In the genomic region with DNA sequence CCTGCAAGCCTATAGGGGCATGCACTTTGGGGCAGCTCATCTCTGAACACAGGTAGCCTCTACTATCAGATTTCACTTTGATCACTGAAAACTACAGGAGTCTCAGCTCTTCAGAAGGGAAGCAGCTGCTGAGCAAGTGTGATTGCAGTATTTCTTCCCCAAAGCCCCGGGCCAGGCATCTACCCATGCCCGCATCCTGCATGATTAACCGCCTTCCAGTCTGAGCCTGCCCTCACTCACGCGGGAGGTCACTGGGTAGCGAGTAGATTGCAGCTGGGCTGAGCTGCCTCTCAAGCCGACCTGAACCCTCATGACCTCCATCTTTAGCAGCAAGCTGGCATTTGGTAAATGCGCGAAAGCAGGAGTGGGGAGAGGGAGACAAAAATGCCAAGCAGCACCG, we compare ENCODE assay signal across 12 cellular contexts.
DNase-seq lines count a peak whose midpoint lies in the region; TF ChIP-seq lines count a peak whose summit lies in the region.
"Had no signal": no experiment of that assay in that cellular context is flagged by ENCODE, and none has a peak within 500 bp of the region (broad histone marks: within the 10 kb centered on the region; RNA-seq: fewer than 3 reads in every experiment).

No MANE protein-coding gene starts in this region.

- H3K27ac Mint-ChIP-seq in T-helper 2 cell treated with Interferon-gamma antibody and Interleukin-4, amounts not matched to agents 5 μg/mL and 100 μg/mL, for 36 hours, result no peak overlapping the region
- H3K27ac Mint-ChIP-seq: activated T-cell treated with anti-CD3 and anti-CD28 coated beads, Interleukin-2, amount 50 U/mL, for 72 hours; stimulated activated naive B cell treated with anti-CD40 and anti-IgM and Interleukin-4, amounts not matched to agents 10 μg/mL and 1 μg/mL and 100 μg/mL, for 72 hours had no signal

- no peaks in the 10 kb centered on the region for H3K4me1 Mint-ChIP-seq in T-helper 2 cell treated with Interferon-gamma antibody and Interleukin-4, amounts not matched to agents 5 μg/mL and 100 μg/mL, for 36 hours (ENCODE audit: low read depth)

- TF ChIP-seq CTCF in parathyroid adenoma (IDR thresholded peaks at IDR 0.05) (no peak), stomach (IDR thresholded peaks at IDR 0.05) (no peak)

- DNase-seq in EH (ENCODE audit: low read depth) (peak; percentile 12), M059J (ENCODE audit: low read depth) (peak; percentile 90), dermis blood vessel endothelial cell (peak; percentile 69), OCI-M1 (lab: John Stamatoyannopoulos, UW) (no peak), LoVo (ENCODE audit: low spot score) (no peak), stomach (no peak)
- DNase-seq in T-helper 2 cell treated with Interferon-gamma antibody and Interleukin-4, amounts not matched to agents 5 μg/mL and 100 μg/mL, for 36 hours (ENCODE audit: low spot score), result no peak
- DNase-seq: activated T-cell treated with anti-CD3 and anti-CD28 coated beads, Interleukin-2, amount 50 U/mL, for 72 hours; GOT3; stimulated activated naive B cell treated with anti-CD40 and anti-IgM and Interleukin-4, amounts not matched to agents 10 μg/mL and 1 μg/mL and 100 μg/mL, for 72 hours had no signal

- H3K36me3 ChIP-seq in parathyroid adenoma (ENCODE audit: control insufficient read depth, insufficient read depth, low read length) (no peaks in the 10 kb centered on the region), stomach (no peaks in the 10 kb centered on the region)

- peaks cover 62% of the 10 kb centered on the region for H3K27me3 Mint-ChIP-seq in T-helper 2 cell treated with Interferon-gamma antibody and Interleukin-4, amounts not matched to agents 5 μg/mL and 100 μg/mL, for 36 hours (ENCODE audit: low read depth)

- no peaks in the 10 kb centered on the region for H3K79me2 ChIP-seq in parathyroid adenoma

- peak overlapping the region; percentile 67 for H2AFZ ChIP-seq in parathyroid adenoma

- H3K9me3 Mint-ChIP-seq in T-helper 2 cell treated with Interferon-gamma antibody and Interleukin-4, amounts not matched to agents 5 μg/mL and 100 μg/mL, for 36 hours, result no peaks in the 10 kb centered on the region
- H3K9me3 Mint-ChIP-seq: activated T-cell treated with anti-CD3 and anti-CD28 coated beads, Interleukin-2, amount 50 U/mL, for 72 hours; nephron; stimulated activated naive B cell treated with anti-CD40 and anti-IgM and Interleukin-4, amounts not matched to agents 10 μg/mL and 1 μg/mL and 100 μg/mL, for 72 hours had no signal

- no peak overlapping the region for H3K4me3 Mint-ChIP-seq in T-helper 2 cell treated with Interferon-gamma antibody and Interleukin-4, amounts not matched to agents 5 μg/mL and 100 μg/mL, for 36 hours
- H3K4me3 Mint-ChIP-seq: activated T-cell treated with anti-CD3 and anti-CD28 coated beads, Interleukin-2, amount 50 U/mL, for 72 hours; nephron; stimulated activated naive B cell treated with anti-CD40 and anti-IgM and Interleukin-4, amounts not matched to agents 10 μg/mL and 1 μg/mL and 100 μg/mL, for 72 hours had no signal

- peaks cover 54% of the 10 kb centered on the region for H3K4me1 ChIP-seq in parathyroid adenoma
- H3K4me1 ChIP-seq in stomach, result peaks cover 0 to 8% (median 0%) of the 10 kb centered on the region in 4 donors

- H3K27me3 ChIP-seq in parathyroid adenoma (ENCODE audit: control insufficient read depth, insufficient read depth, low read length), result no peaks in the 10 kb centered on the region
- peaks cover 0 to 25% (median 0%) of the 10 kb centered on the region in 3 donors for H3K27me3 ChIP-seq in stomach

- intact Hi-C loops in stomach (cut with DNase I; ENCODE audit: low total_unique reads), result no loop called here

- no peak overlapping the region for H3K9ac ChIP-seq in parathyroid adenoma

- no peak for TF ChIP-seq EP300 in stomach (IDR thresholded peaks at IDR 0.05)

- 56 to 73% (median 68%) methylated on average over 8 to 10 of the region's 10 CpGs for WGBS in stomach, 5 donors

- H3K27ac ChIP-seq in parathyroid adenoma, result peak overlapping the region; percentile 92
- no peak overlapping the region for H3K27ac ChIP-seq in stomach

- no peaks in the 10 kb centered on the region for H3K36me3 Mint-ChIP-seq in T-helper 2 cell treated with Interferon-gamma antibody and Interleukin-4, amounts not matched to agents 5 μg/mL and 100 μg/mL, for 36 hours (ENCODE audit: low read depth)
- H3K36me3 Mint-ChIP-seq: stimulated activated naive B cell treated with anti-CD40 and anti-IgM and Interleukin-4, amounts not matched to agents 10 μg/mL and 1 μg/mL and 100 μg/mL, for 72 hours had no signal

- H3K4me2 ChIP-seq in parathyroid adenoma (ENCODE audit: low read length), result peak overlapping the region; percentile 50

- no peak for TF ChIP-seq POLR2A in stomach (IDR thresholded peaks at IDR 0.05)

- peak overlapping the region; percentile 5 for H3K4me3 ChIP-seq in parathyroid adenoma (ENCODE audit: low read depth, low read length)
- no peak overlapping the region for H3K4me3 ChIP-seq in stomach

- no peaks in the 10 kb centered on the region for H3K9me3 ChIP-seq in parathyroid adenoma (ENCODE audit: control insufficient read depth, low read length)
- no peaks in the 10 kb centered on the region for H3K9me3 ChIP-seq in stomach

Comparison
In these comparisons a context has a peak if more than half of its experiments do, and no peak if none do; other contexts are left out.
1. DNase-seq: peak in EH (single experiment), M059J (single experiment) and dermis blood vessel endothelial cell (single experiment); none in OCI-M1 (single experiment), T-helper 2 cell treated with Interferon-gamma antibody and Interleukin-4, amounts not matched to agents 5 μg/mL and 100 μg/mL, for 36 hours (single experiment), LoVo (single experiment) and stomach (single experiment).